ENCODE assay signal across 2 cellular contexts in the genomic region with DNA sequence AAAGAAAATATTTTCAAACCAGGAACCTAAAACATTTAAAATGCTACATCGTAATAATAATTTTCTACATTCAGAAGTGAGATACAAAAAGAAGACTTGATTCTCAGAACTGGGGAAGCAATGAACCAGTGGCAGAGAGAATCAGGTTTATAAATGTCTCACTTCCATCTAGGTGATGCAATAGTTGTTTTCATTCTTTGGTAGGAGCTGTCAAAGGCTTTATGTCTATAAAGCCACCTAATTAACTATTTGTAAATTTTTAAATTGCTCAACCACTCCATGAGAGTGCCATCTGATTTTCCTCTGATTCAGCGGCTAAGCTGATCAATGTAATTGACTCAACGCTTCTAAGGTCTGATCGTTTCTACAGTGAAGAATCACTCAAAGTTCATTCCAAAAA.
A peak's percentile ranks its signal among the peaks of the same experiment; 100 is the strongest.
TF ChIP-seq lines count a peak whose summit lies in the region.

No MANE protein-coding gene starts in this region.

TF ChIP-seq in HepG2, 621 proteins besides CTCF, POLR2A, EP300 and RAD21:
- TF ChIP-seq SRSF4 (IDR thresholded peaks at IDR 0.05; ENCODE audit: low read depth, low read length, poor library complexity, severe bottlenecking) (no peak), CEBPB (IDR thresholded peaks at IDR 0.05; ENCODE audit: borderline replicate concordance, low read depth, low read length) (peak; percentile 35; the same call in 1 of the 2 replicates)

TF ChIP-seq in H1, 55 proteins besides CTCF, POLR2A, EP300 and RAD21:
- TF ChIP-seq CEBPB (IDR thresholded peaks at IDR 0.05; ENCODE audit: low read depth, low read length) (peak; percentile 54; the same call in 1 of the 2 replicates), CBX8 (IDR thresholded peaks at IDR 0.05; ENCODE audit: borderline replicate concordance, low read depth, low read length) (no peak)
